8 cellular contexts compared by ENCODE assay signal in the genomic region with DNA sequence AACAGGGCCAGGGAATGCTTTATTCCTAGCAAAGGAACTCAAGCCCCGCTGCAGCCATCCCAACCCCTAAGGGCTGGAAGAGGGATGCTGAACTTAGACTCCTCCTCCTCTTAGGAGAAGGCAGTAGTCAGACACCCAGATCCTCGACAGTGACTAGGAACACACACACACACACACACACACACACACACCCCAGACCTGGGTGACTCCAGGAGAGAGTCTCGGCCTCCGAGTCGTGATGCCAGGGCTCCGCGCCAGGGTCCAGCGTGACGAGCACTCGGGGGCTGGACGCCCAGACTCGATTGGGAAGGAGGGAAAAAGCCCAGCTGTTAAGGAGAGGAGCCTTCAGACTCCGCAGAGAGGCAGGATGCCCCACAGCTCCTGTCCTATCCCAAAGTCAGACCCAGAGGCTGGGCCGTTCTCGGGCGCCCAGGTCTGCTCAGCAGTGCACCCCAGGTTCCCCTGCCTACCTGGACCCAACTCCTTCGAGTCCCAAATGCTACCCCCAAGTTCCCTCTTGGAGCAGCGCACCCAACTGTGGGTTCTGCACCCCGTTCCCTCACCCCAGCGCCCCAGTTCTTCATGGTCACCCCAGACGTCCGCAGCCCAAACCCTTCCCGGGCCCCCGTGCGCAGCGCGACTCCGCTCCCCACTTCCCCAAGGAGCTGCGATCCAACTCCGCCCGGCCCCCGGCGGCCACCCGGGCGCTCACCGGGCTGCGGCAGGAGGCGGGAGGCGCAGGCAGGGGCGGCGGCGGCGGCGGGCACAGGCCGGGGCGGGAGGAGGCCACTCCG. TPM values are rescaled to one million over a fixed set of nuclear protein-coding genes. Genes with fewer than 3 reads are reported as not detected.
DNase-seq lines count a peak whose midpoint lies in the region; ATAC-seq and TF ChIP-seq lines count a peak whose summit lies in the region.

No MANE protein-coding gene starts in this region.

- H3K27me3 ChIP-seq in gastroesophageal sphincter = no peaks in the 10 kb centered on the region
- peaks cover 16% of the 10 kb centered on the region for H3K27me3 ChIP-seq in osteoblast (ENCODE audit: insufficient read depth, low read length)

- H3K36me3 Mint-ChIP-seq in activated CD4-positive, alpha-beta memory T cell treated with anti-CD3 and anti-CD28 coated beads, Interleukin-2, amount 10 ng/mL, durations not matched to agents 7 days and 5 days (ENCODE audit: low read depth) = peaks cover 13% of the 10 kb centered on the region

- no peaks in the 10 kb centered on the region for H3K79me2 ChIP-seq in osteoblast (ENCODE audit: insufficient read depth, low read length)

- H3K4me2 ChIP-seq in osteoblast (ENCODE audit: insufficient read depth, low read length) = peak overlapping the region; percentile 81

- H3K36me3 ChIP-seq in gastroesophageal sphincter = peaks cover 0 to 5% of the 10 kb centered on the region in 2 donors
- no peaks in the 10 kb centered on the region for H3K36me3 ChIP-seq in osteoblast (ENCODE audit: insufficient read depth, low read length)

- WGBS in gastroesophageal sphincter (ENCODE audit: low coverage in 1 of 2), 2 donors = 0% methylated on average over 2 to 4 of the region's 47 CpGs

- no peaks in the 10 kb centered on the region for H3K9me3 Mint-ChIP-seq in activated CD4-positive, alpha-beta memory T cell treated with anti-CD3 and anti-CD28 coated beads, Interleukin-2, amount 10 ng/mL, durations not matched to agents 7 days and 5 days

- H3K4me1 ChIP-seq in gastroesophageal sphincter (peaks cover 5 to 58% (median 44%) of the 10 kb centered on the region in 3 donors), osteoblast (ENCODE audit: insufficient read depth, low read length) (peaks cover 26% of the 10 kb centered on the region)

- ATAC-seq in HG02759 (IDR thresholded peaks at IDR 0.05; ENCODE audit: unreplicated experiment) (peak; percentile 2), gastroesophageal sphincter (peak; percentile 44), HG03571 (IDR thresholded peaks at IDR 0.05; ENCODE audit: unreplicated experiment) (no peak)

- POLR2A ChIA-PET in activated CD4-positive, alpha-beta memory T cell treated with anti-CD3 and anti-CD28 coated beads, Interleukin-2, amount 10 ng/mL, durations not matched to agents 7 days and 5 days (lab: Charles Lee) = interaction anchor here (0.8 to 6.3 kb wide), 11 partner anchors 10 to 199 kb away, joined by 3 to 73 read pairs (median 5); a partner anchor contains a TSS

- H3K27ac Mint-ChIP-seq in activated CD4-positive, alpha-beta memory T cell treated with anti-CD3 and anti-CD28 coated beads, Interleukin-2, amount 10 ng/mL, durations not matched to agents 7 days and 5 days = no peak overlapping the region

- CTCF ChIA-PET in activated CD4-positive, alpha-beta memory T cell treated with anti-CD3 and anti-CD28 coated beads, Interleukin-2, amount 10 ng/mL, durations not matched to agents 7 days and 5 days (lab: Charles Lee) = interaction anchor here (1.0 to 12.8 kb wide), 7 partner anchors 12 to 260 kb away, joined by 3 to 146 read pairs (median 4); a partner anchor contains a TSS

- H3K4me3 ChIP-seq in gastroesophageal sphincter (peak overlapping the region; percentile 47 to 69), osteoblast (ENCODE audit: insufficient read depth, low read length) (peak overlapping the region; percentile 71)

- peak overlapping the region; percentile 93 for H3K4me3 Mint-ChIP-seq in activated CD4-positive, alpha-beta memory T cell treated with anti-CD3 and anti-CD28 coated beads, Interleukin-2, amount 10 ng/mL, durations not matched to agents 7 days and 5 days

- H3K9me3 ChIP-seq in gastroesophageal sphincter (no peaks in the 10 kb centered on the region), osteoblast (ENCODE audit: low read depth, low read length) (no peaks in the 10 kb centered on the region)

- H3K4me1 Mint-ChIP-seq in activated CD4-positive, alpha-beta memory T cell treated with anti-CD3 and anti-CD28 coated beads, Interleukin-2, amount 10 ng/mL, durations not matched to agents 7 days and 5 days = peaks cover 48% of the 10 kb centered on the region

- peaks cover 18% of the 10 kb centered on the region for H3K27me3 Mint-ChIP-seq in activated CD4-positive, alpha-beta memory T cell treated with anti-CD3 and anti-CD28 coated beads, Interleukin-2, amount 10 ng/mL, durations not matched to agents 7 days and 5 days

- H4K20me1 ChIP-seq in osteoblast (ENCODE audit: insufficient read depth, low read length) = peaks cover 3% of the 10 kb centered on the region

- H3K27ac ChIP-seq in gastroesophageal sphincter (peak overlapping the region; percentile 61 to 95 (median 92)), osteoblast (ENCODE audit: low read depth, low read length) (peak overlapping the region; percentile 9)

- no peak for TF ChIP-seq EP300 in gastroesophageal sphincter (IDR thresholded peaks at IDR 0.05)

- DNase-seq in G401 (ENCODE audit: low spot score) (peak; percentile 34), osteoblast (ENCODE audit: insufficient read length, low spot score, missing footprints) (peak; percentile 96), NCI-H1092 treated with DMSO at 0.1 percent for 48 hours (lab: John Stamatoyannopoulos, UW) (no peak), Kasumi-1 (lab: John Stamatoyannopoulos, UW) (no peak)
- no peak for DNase-seq in activated CD4-positive, alpha-beta memory T cell treated with anti-CD3 and anti-CD28 coated beads, Interleukin-2, amount 10 ng/mL, durations not matched to agents 7 days and 5 days

- TF ChIP-seq CTCF in gastroesophageal sphincter (IDR thresholded peaks at IDR 0.05) (no peak), osteoblast (IDR thresholded peaks at IDR 0.05; ENCODE audit: extremely low read depth, low read depth, low read length) (no peak)

- in situ Hi-C loops in G401 (cut with HindIII; ENCODE audit: low sequenced_read_pairs) = no loop called here

- peak overlapping the region; percentile 77 for H2AFZ ChIP-seq in osteoblast (ENCODE audit: low read length)

- TF ChIP-seq POLR2A in gastroesophageal sphincter (IDR thresholded peaks at IDR 0.05) = peak; percentile 73 to 78

RNA-seq across cellular contexts. Expression of a gene that starts 0.4 kb away (rescaled TPM):
- total RNA-seq in G401 (2014; rRNA removed; shearing (Covaris generic)) = 8.1 and 14.3 TPM in 2 replicates
- total RNA-seq in activated CD4-positive, alpha-beta memory T cell treated with anti-CD3 and anti-CD28 coated beads, Interleukin-2, amount 10 ng/mL, durations not matched to agents 7 days and 5 days = 10 to 100 TPM; 25.7 to 30.2 TPM
- total RNA-seq in gastroesophageal sphincter = 1 to 10 TPM; 4.7 to 7.5 (median 6.0) TPM
- 8.0 TPM in 2 replicates for total RNA-seq in osteoblast

RNA-seq across cellular contexts. Expression of a gene that starts 52.6 kb away (rescaled TPM):
- total RNA-seq in G401 (2014; rRNA removed; shearing (Covaris generic)) = 64.4 and 86.8 TPM in 2 replicates
- total RNA-seq in activated CD4-positive, alpha-beta memory T cell treated with anti-CD3 and anti-CD28 coated beads, Interleukin-2, amount 10 ng/mL, durations not matched to agents 7 days and 5 days = 10 to 100 TPM; 73.2 to 73.8 TPM
- total RNA-seq in gastroesophageal sphincter = 1 to 10 TPM in 2 of 4 donors, under 1 TPM in 2; 0.13 to 2.4 (median 0.95) TPM
- total RNA-seq in osteoblast = 2.2 and 4.1 TPM in 2 replicates

Comparison
In these comparisons a context has a peak if more than half of its experiments do, and no peak if none do; other contexts are left out.
1. DNase-seq: peak in G401 (single experiment) and osteoblast (single experiment); none in activated CD4-positive, alpha-beta memory T cell treated with anti-CD3 and anti-CD28 coated beads, Interleukin-2, amount 10 ng/mL, durations not matched to agents 7 days and 5 days (single experiment), NCI-H1092 treated with DMSO at 0.1 percent for 48 hours (single experiment) and Kasumi-1 (0 of 2).
2. RNA of a gene that starts 52.6 kb away (total RNA-seq): 64.4 to 86.8 TPM in G401 and 73.2 to 73.8 TPM in activated CD4-positive, alpha-beta memory T cell treated with anti-CD3 and anti-CD28 coated beads, Interleukin-2, amount 10 ng/mL, durations not matched to agents 7 days and 5 days; 2.2 to 4.1 TPM in osteoblast and 0.13 to 2.4 TPM in gastroesophageal sphincter; every median in the first group is over 10 times any median in the second.